Comparison of ENCODE assay signal across 12 cellular contexts in genomic region chr10:13614530-13615332, GRCh38. TPM values are rescaled to one million over a fixed set of nuclear protein-coding genes. Genes with fewer than 3 reads are reported as not detected.
DNase-seq lines count a peak whose midpoint lies in the region; TF ChIP-seq lines count a peak whose summit lies in the region.
"Had no signal": no experiment of that assay in that cellular context is flagged by ENCODE, and none has a peak within 500 bp of the region (broad histone marks: within the 10 kb centered on the region; RNA-seq: fewer than 3 reads in every experiment).

No MANE protein-coding gene starts in this region.

- no peak for TF ChIP-seq CTCF in AG09309 (IDR thresholded peaks at IDR 0.05; ENCODE audit: control insufficient read depth, insufficient read depth, low read depth, low read length, missing control alignments)
- TF ChIP-seq CTCF in Loucy (conservative IDR thresholded peaks at IDR 0.05; ENCODE audit: low read length) = peak; percentile 32; the same call in 1 of the 2 replicates

- H3K4me1 ChIP-seq in Loucy (ENCODE audit: insufficient read depth, low read length, poor library complexity, severe bottlenecking) (peaks cover 32% of the 10 kb centered on the region), mesenchymal stem cell (ENCODE audit: control insufficient read depth, insufficient read depth, low read depth, low read length) (peaks cover 8% of the 10 kb centered on the region)

- H3K79me1 ChIP-seq in mesenchymal stem cell (replicated peaks; ENCODE audit: low read length, poor library complexity, severe bottlenecking) = peaks cover 12% of the 10 kb centered on the region

- H2AFZ ChIP-seq in Loucy (ENCODE audit: low read length) (no peak overlapping the region), mesenchymal stem cell (ENCODE audit: low read depth, low read length) (no peak overlapping the region)

- no peaks in the 10 kb centered on the region for H3K9me2 ChIP-seq in Loucy (replicated peaks; ENCODE audit: low read depth, low read length)

- DNase-seq in AG09309 (ENCODE audit: low read depth) = peak; percentile 24
- DNase-seq in dedifferentiated amniotic fluid mesenchymal stem cell (ENCODE audit: extremely low spot score) = peak; percentile 78
- DNase-seq in mesenchymal stem cell = peak; percentile 88
- no peak for DNase-seq in CD1c-positive myeloid dendritic cell (ENCODE audit: extremely low spot score)
- DNase-seq in NCI-H2196 (lab: John Stamatoyannopoulos, UW; ENCODE audit: unreplicated experiment) = no peak
- DNase-seq in DMS79 treated with DMSO at 0.1 percent for 48 hours (lab: John Stamatoyannopoulos, UW) = no peak
- DNase-seq in stimulated activated CD8-positive, alpha-beta memory T cell treated with anti-CD3 and anti-CD28 coated beads, Interleukin-4, amount 100 ng/mL, for 48 hours = no peak
- DNase-seq: activated CD4-positive, alpha-beta T cell treated with anti-CD3 and anti-CD28 coated beads, Interleukin-2, amount 10 ng/mL, durations not matched to agents 24 days and 14 days; activated naive CD4-positive, alpha-beta T cell treated with anti-CD3 and anti-CD28 coated beads, Interleukin-2, amount 50 U/mL, for 16 hours; MM.1S; stimulated activated naive CD4-positive, alpha-beta T cell treated with Interleukin-2 at 50 U/mL for 16 hours had no signal

- H3K4me2 ChIP-seq in Loucy (ENCODE audit: low read depth, low read length, poor library complexity, severe bottlenecking) (peak overlapping the region; percentile 54), mesenchymal stem cell (ENCODE audit: low read length, poor library complexity, severe bottlenecking) (no peak overlapping the region)

- no peak overlapping the region for H3K4me3 ChIP-seq in AG09309 (ENCODE audit: control insufficient read depth, low read depth, low read length)
- H3K4me3 ChIP-seq in Loucy (ENCODE audit: low read length, poor library complexity, severe bottlenecking) = peak overlapping the region; percentile 10
- no peak overlapping the region for H3K4me3 ChIP-seq in mesenchymal stem cell (ENCODE audit: insufficient read depth in 1 of 2, low read depth in 1 of 2, low read length in 2 of 2)

- H3K18ac ChIP-seq in mesenchymal stem cell (ENCODE audit: low read depth in 1 of 2, low read length in 2 of 2) = peak overlapping the region in 1 of 2 experiments; percentile 23

- H4K91ac ChIP-seq in mesenchymal stem cell (ENCODE audit: low read length) = peak overlapping the region; percentile 28

- no peaks in the 10 kb centered on the region for H3K79me2 ChIP-seq in Loucy (ENCODE audit: insufficient read depth, low read length)

- H3K36me3 ChIP-seq in Loucy (ENCODE audit: insufficient read depth, low read length) (peaks cover 61% of the 10 kb centered on the region), mesenchymal stem cell (ENCODE audit: control insufficient read depth in 1 of 2, insufficient read depth in 2 of 2, low read depth in 1 of 2, low read length in 2 of 2) (peaks cover 12 to 87% of the 10 kb centered on the region in 2 experiments)

- no peak overlapping the region for H2BK120ac ChIP-seq in mesenchymal stem cell (ENCODE audit: low read depth, low read length)

- H4K8ac ChIP-seq in mesenchymal stem cell (ENCODE audit: low read length) = peak overlapping the region; percentile 29

- H3K27me3 ChIP-seq in Loucy (ENCODE audit: insufficient read depth, low read length, poor library complexity, severe bottlenecking) = no peaks in the 10 kb centered on the region
- H3K27me3 ChIP-seq in mesenchymal stem cell (ENCODE audit: control insufficient read depth in 1 of 2, insufficient read depth in 1 of 2, low read length in 2 of 2) = no peaks in the 10 kb centered on the region

- H4K20me1 ChIP-seq in Loucy (ENCODE audit: insufficient read depth, low read length, poor library complexity, severe bottlenecking) = no peaks in the 10 kb centered on the region

- H3K9me3 ChIP-seq in Loucy (ENCODE audit: insufficient read depth, low read depth, low read length) (no peaks in the 10 kb centered on the region), mesenchymal stem cell (ENCODE audit: control insufficient read depth, low read length) (no peaks in the 10 kb centered on the region)

- H3K9ac ChIP-seq in Loucy (ENCODE audit: low read depth, low read length, poor library complexity, severe bottlenecking) = peak overlapping the region; percentile 56
- no peak overlapping the region for H3K9ac ChIP-seq in mesenchymal stem cell (ENCODE audit: low read length)

- H2BK12ac ChIP-seq in mesenchymal stem cell (ENCODE audit: low read length in 2 of 2) = peak overlapping the region in 1 of 2 experiments; percentile 37

- 22% methylated on average over 6 of the region's 8 CpGs for WGBS in mesenchymal stem cell

- no peaks in the 10 kb centered on the region for H3F3A ChIP-seq in Loucy (ENCODE audit: low read depth)

- no peak overlapping the region for H2BK5ac ChIP-seq in mesenchymal stem cell (ENCODE audit: low read depth, low read length, poor library complexity, severe bottlenecking)

- H2BK15ac ChIP-seq in mesenchymal stem cell (ENCODE audit: low read depth, poor library complexity, severe bottlenecking) = peak overlapping the region; percentile 8

- H2AK5ac ChIP-seq in mesenchymal stem cell (ENCODE audit: low read length, severe bottlenecking) = peak overlapping the region; percentile 93

- H3K4ac ChIP-seq in mesenchymal stem cell (ENCODE audit: low read depth in 1 of 2, low read length in 2 of 2) = no peak overlapping the region

- H3K23ac ChIP-seq in mesenchymal stem cell (ENCODE audit: low read length in 2 of 2) = no peak overlapping the region

- peak overlapping the region; percentile 56 for H3K27ac ChIP-seq in mesenchymal stem cell (ENCODE audit: low read length, poor library complexity, severe bottlenecking)

- peak overlapping the region in 1 of 2 experiments; percentile 46 for H3K14ac ChIP-seq in mesenchymal stem cell (ENCODE audit: low read length in 2 of 2)

RNA-seq across cellular contexts. Expression of gene PRPF18, which starts 28.0 kb away (rescaled TPM):
- 15.6 TPM for polyA plus RNA-seq in mesenchymal stem cell (2013, experiment 1 of 2)
- 17.1 TPM for polyA plus RNA-seq in mesenchymal stem cell (2013, experiment 2 of 2)

Comparison
In these comparisons a context has a peak if more than half of its experiments do, and no peak if none do; other contexts are left out.
1. DNase-seq: peak in AG09309 (single experiment), dedifferentiated amniotic fluid mesenchymal stem cell (single experiment) and mesenchymal stem cell (single experiment); none in CD1c-positive myeloid dendritic cell (single experiment), NCI-H2196 (single experiment), DMS79 treated with DMSO at 0.1 percent for 48 hours (single experiment) and stimulated activated CD8-positive, alpha-beta memory T cell treated with anti-CD3 and anti-CD28 coated beads, Interleukin-4, amount 100 ng/mL, for 48 hours (single experiment).